12 cellular contexts compared by ENCODE assay signal in genomic region chr14:95713596-95714371, GRCh38.
DNase-seq lines count a peak whose midpoint lies in the region; ATAC-seq and TF ChIP-seq lines count a peak whose summit lies in the region.
"Had no signal": no experiment of that assay in that cellular context is flagged by ENCODE, and none has a peak within 500 bp of the region (broad histone marks: within the 10 kb centered on the region; RNA-seq: fewer than 3 reads in every experiment).

A gene with protein sequence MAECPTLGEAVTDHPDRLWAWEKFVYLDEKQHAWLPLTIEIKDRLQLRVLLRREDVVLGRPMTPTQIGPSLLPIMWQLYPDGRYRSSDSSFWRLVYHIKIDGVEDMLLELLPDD (minus strand): TSS chr14:95714125. CDS start chr14:95714066, 59 bp downstream.

- DNase-seq in GM13977 (ENCODE audit: low spot score) (peak; percentile 86), SKM-1 treated with dmso at 0.1 percent for 144 hours (lab: John Stamatoyannopoulos, UW; ENCODE audit: unreplicated experiment) (no peak), AG20443 (ENCODE audit: low spot score) (no peak), NCI-H524 treated with DMSO at 0.1 percent for 48 hours (lab: John Stamatoyannopoulos, UW) (no peak), activated gamma-delta T cell treated with Interleukin-2 at 50 U/mL for 16 hours (no peak)
- peak; percentile 26 for DNase-seq in activated naive CD8-positive, alpha-beta T cell treated with anti-CD3 and anti-CD28 coated beads, Interleukin-2, amount 50 U/mL, for 24 hours
- DNase-seq: activated CD8-positive, alpha-beta memory T cell treated with anti-CD3 and anti-CD28 coated beads for 24 hours; DND-41 had no signal

- no peaks in the 10 kb centered on the region for H3K36me3 Mint-ChIP-seq in activated naive CD8-positive, alpha-beta T cell treated with anti-CD3 and anti-CD28 coated beads, Interleukin-2, amount 50 U/mL, for 24 hours (ENCODE audit: low read depth)

- in situ Hi-C loops in GM13977 (cut with MboI; ENCODE audit: low pct_unique_long_range_greater_than_20kb, low sequenced_read_pairs, unreplicated experiment): no loop called here

- no peaks in the 10 kb centered on the region for H3K9me3 Mint-ChIP-seq in activated naive CD8-positive, alpha-beta T cell treated with anti-CD3 and anti-CD28 coated beads, Interleukin-2, amount 50 U/mL, for 24 hours

- H3K4me3 Mint-ChIP-seq in activated naive CD8-positive, alpha-beta T cell treated with anti-CD3 and anti-CD28 coated beads, Interleukin-2, amount 50 U/mL, for 24 hours: peak within 1 kb of the TSS; percentile 67
- H3K4me3 Mint-ChIP-seq: neural crest cell had no signal

- H3K27ac Mint-ChIP-seq in activated naive CD8-positive, alpha-beta T cell treated with anti-CD3 and anti-CD28 coated beads, Interleukin-2, amount 50 U/mL, for 24 hours: no peak within 1 kb of the TSS

- H3K4me1 Mint-ChIP-seq in activated naive CD8-positive, alpha-beta T cell treated with anti-CD3 and anti-CD28 coated beads, Interleukin-2, amount 50 U/mL, for 24 hours: peaks cover 2% of the 10 kb centered on the region
- H3K4me1 Mint-ChIP-seq: neural crest cell had no signal

- H3K27me3 Mint-ChIP-seq in activated naive CD8-positive, alpha-beta T cell treated with anti-CD3 and anti-CD28 coated beads, Interleukin-2, amount 50 U/mL, for 24 hours: peaks cover 17% of the 10 kb centered on the region

- ATAC-seq in GM19468 (IDR thresholded peaks at IDR 0.05; ENCODE audit: extremely low read depth, unreplicated experiment): peak; percentile 76
- ATAC-seq in HG03039 (IDR thresholded peaks at IDR 0.05; ENCODE audit: unreplicated experiment): peak; percentile 84
- peak; percentile 33 for ATAC-seq in activated naive CD8-positive, alpha-beta T cell treated with anti-CD3 and anti-CD28 coated beads, Interleukin-2, amount 50 U/mL, for 24 hours
- ATAC-seq: Panc1 had no signal

- peak; percentile 72 for TF ChIP-seq CTCF in GM13977 (IDR thresholded peaks at IDR 0.05; ENCODE audit: extremely low read depth, insufficient read depth, missing control alignments)

Comparison
In these comparisons a context has a peak if more than half of its experiments do, and no peak if none do; other contexts are left out.
1. DNase-seq: peak in GM13977 (single experiment) and activated naive CD8-positive, alpha-beta T cell treated with anti-CD3 and anti-CD28 coated beads, Interleukin-2, amount 50 U/mL, for 24 hours (single experiment); none in SKM-1 treated with dmso at 0.1 percent for 144 hours (single experiment), AG20443 (single experiment), NCI-H524 treated with DMSO at 0.1 percent for 48 hours (single experiment) and activated gamma-delta T cell treated with Interleukin-2 at 50 U/mL for 16 hours (single experiment).
2. ATAC-seq: peak in every context shown above with its lines; median percentile 84 in HG03039; 76 in GM19468; 33 in activated naive CD8-positive, alpha-beta T cell treated with anti-CD3 and anti-CD28 coated beads, Interleukin-2, amount 50 U/mL, for 24 hours.